Comparison of ENCODE assay signal across 1 cellular context in the genomic region with DNA sequence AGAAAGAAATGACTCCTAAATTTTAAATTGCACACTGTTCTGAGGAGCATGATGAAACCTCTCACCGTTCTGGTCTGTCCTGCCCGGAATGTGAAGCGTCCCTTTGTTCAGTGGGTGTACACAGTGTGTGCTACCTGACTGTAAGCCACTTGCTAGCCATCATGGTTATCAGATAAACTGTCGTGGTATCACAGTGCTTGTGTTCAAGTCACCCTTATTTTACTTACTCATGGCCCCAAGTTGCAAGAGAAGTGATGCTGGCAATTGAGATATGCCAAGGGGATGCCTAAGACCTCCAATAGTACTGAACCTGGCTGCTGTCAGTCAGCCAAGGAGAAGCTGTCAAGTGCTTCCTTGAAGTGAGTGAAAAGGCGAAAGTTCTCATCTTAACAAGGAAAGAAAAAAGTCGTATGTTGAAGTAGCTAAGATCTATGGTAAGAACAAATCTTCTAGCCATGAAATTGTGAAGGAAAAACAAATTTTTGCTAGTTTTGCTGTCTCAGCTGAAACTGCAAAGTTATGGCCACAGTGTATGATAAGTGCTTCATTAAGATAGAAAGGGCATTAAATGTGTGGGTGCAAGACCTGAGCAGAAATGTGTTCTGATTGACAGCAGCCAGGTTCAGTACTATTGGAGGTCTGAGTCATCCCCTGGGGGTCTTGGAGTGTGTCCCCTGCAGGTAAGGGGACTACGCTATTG.
TF ChIP-seq lines count a peak whose summit lies in the region.

No MANE protein-coding gene starts in this region.

TF ChIP-seq in neural cell, 6 proteins besides CTCF, POLR2A, EP300 and RAD21:
- TF ChIP-seq TAF1 (IDR thresholded peaks at IDR 0.05; ENCODE audit: low read depth): no peak
- TF ChIP-seq SMC3 (conservative IDR thresholded peaks at IDR 0.05; ENCODE audit: poor library complexity): no peak
- TF ChIP-seq MXI1 (conservative IDR thresholded peaks at IDR 0.05; ENCODE audit: poor library complexity, severe bottlenecking): no peak
